ENCODE assay signal across 23 cellular contexts in the genomic region with DNA sequence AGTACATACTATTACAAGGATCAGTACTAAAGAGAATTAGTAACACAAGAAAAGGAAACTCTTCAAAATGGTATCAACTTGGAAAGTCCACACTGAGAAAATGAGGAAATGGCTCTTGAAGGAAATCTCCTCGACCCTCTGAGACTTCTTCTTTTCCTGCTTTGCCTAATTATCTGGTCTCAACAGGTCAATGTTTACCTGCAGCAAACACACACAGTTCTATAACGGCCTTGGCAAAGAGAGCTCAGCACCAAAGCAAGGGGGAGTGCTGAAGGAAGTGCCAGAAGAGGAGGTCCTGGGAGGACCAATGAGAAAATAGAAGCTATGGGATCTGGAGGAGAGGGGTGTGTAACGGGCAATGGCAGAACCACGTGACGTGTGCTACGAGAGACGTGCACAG. TPM values are rescaled to one million over a fixed set of nuclear protein-coding genes. Genes with fewer than 3 reads are reported as not detected.
DNase-seq lines count a peak whose midpoint lies in the region; ATAC-seq and TF ChIP-seq lines count a peak whose summit lies in the region.
"Had no signal": no experiment of that assay in that cellular context is flagged by ENCODE, and none has a peak within 500 bp of the region (broad histone marks: within the 10 kb centered on the region; RNA-seq: fewer than 3 reads in every experiment).

No MANE protein-coding gene starts in this region.

- H3K4me1 Mint-ChIP-seq in activated naive CD4-positive, alpha-beta T cell treated with anti-CD3 and anti-CD28 coated beads, Interleukin-2, amount 50 U/mL, for 24 hours, result peaks cover 46% of the 10 kb centered on the region
- H3K4me1 Mint-ChIP-seq in stimulated activated naive B cell treated with anti-CD40 and anti-IgM and Interleukin-4, amounts not matched to agents 10 μg/mL and 1 μg/mL and 100 μg/mL, for 72 hours, result peaks cover 28 to 53% of the 10 kb centered on the region in 2 donors

- DNase-seq in activated naive CD4-positive, alpha-beta T cell treated with anti-CD3 and anti-CD28 coated beads, Interleukin-2, amount 50 U/mL, for 16 hours, result no peak
- DNase-seq in germinal center (ENCODE audit: low spot score), result peak; percentile 37
- no peak for DNase-seq in stimulated activated naive B cell treated with anti-CD40 and anti-IgM and Interleukin-4, amounts not matched to agents 10 μg/mL and 1 μg/mL and 100 μg/mL, for 72 hours
- no peak for DNase-seq in NCI-H446 treated with DMSO at 0.1 percent for 48 hours (lab: John Stamatoyannopoulos, UW)
- DNase-seq in colonic mucosa, result no peak
- DNase-seq in testis, result no peak
- DNase-seq: activated T-cell treated with anti-CD3 and anti-CD28 coated beads, Interleukin-2, amount 50 U/mL, for 48 hours; cortex of kidney; GDM1; hippocampal formation; kidney; MM.1S; small intestine; stimulated activated CD4-positive, alpha-beta T cell treated with anti-CD3 and anti-CD28 coated beads, Interleukin-4, amount 100 ng/mL, for 1 hour had no signal

- no peaks in the 10 kb centered on the region for H3K9me2 ChIP-seq in OCI-LY1 (ENCODE audit: low read depth, low read length)

- no peak overlapping the region for H3K9ac ChIP-seq in OCI-LY1 (ENCODE audit: low read length)
- no peak overlapping the region for H3K9ac ChIP-seq in colonic mucosa (ENCODE audit: low read depth in 2 of 2, low read length in 2 of 2)

- H3K27me3 Mint-ChIP-seq in activated naive CD4-positive, alpha-beta T cell treated with anti-CD3 and anti-CD28 coated beads, Interleukin-2, amount 50 U/mL, for 24 hours, result no peaks in the 10 kb centered on the region
- no peaks in the 10 kb centered on the region for H3K27me3 Mint-ChIP-seq in stimulated activated naive B cell treated with anti-CD40 and anti-IgM and Interleukin-4, amounts not matched to agents 10 μg/mL and 1 μg/mL and 100 μg/mL, for 72 hours
- H3K27me3 Mint-ChIP-seq: activated naive CD8-positive, alpha-beta T cell; brain had no signal

- H3F3A ChIP-seq in OCI-LY1 (ENCODE audit: insufficient read depth, low read length), result no peaks in the 10 kb centered on the region

- no peaks in the 10 kb centered on the region for H3K9me3 ChIP-seq in OCI-LY1 (ENCODE audit: low read length)
- no peaks in the 10 kb centered on the region for H3K9me3 ChIP-seq in colonic mucosa
- H3K9me3 ChIP-seq in testis, result no peaks in the 10 kb centered on the region
- H3K9me3 ChIP-seq: A549, HAP-1, prostate gland had no signal

- intact Hi-C loops in colonic mucosa (cut with DNase I), result no loop called here
- intact Hi-C loops in testis (cut with DNase I; ENCODE audit: low total_unique reads), result no loop called here

- TF ChIP-seq POLR2A in testis (IDR thresholded peaks at IDR 0.05), result no peak

- WGBS in testis, 2 donors, result 93 to 96% methylated on average over 7 of the region's 7 CpGs

- no peak overlapping the region for H3K4me3 ChIP-seq in OCI-LY1 (ENCODE audit: low read depth, low read length, poor library complexity, severe bottlenecking)
- H3K4me3 ChIP-seq in colonic mucosa, result no peak overlapping the region
- H3K4me3 ChIP-seq in testis, result no peak overlapping the region
- H3K4me3 ChIP-seq: A549, HAP-1, prostate gland had no signal

- H3K36me3 ChIP-seq in OCI-LY1 (ENCODE audit: insufficient read depth, low read length) (peaks cover 8% of the 10 kb centered on the region), colonic mucosa (no peaks in the 10 kb centered on the region), testis (ENCODE audit: low read depth, missing control alignments) (no peaks in the 10 kb centered on the region)
- H3K36me3 ChIP-seq: HAP-1, prostate gland had no signal

- no peaks in the 10 kb centered on the region for H3K27me3 ChIP-seq in OCI-LY1 (ENCODE audit: insufficient read depth, low read length)
- no peaks in the 10 kb centered on the region for H3K27me3 ChIP-seq in colonic mucosa
- H3K27me3 ChIP-seq in testis, result no peaks in the 10 kb centered on the region

- H3K27ac ChIP-seq in OCI-LY1 (ENCODE audit: low read depth, low read length, poor library complexity, severe bottlenecking), result peak overlapping the region; percentile 68
- H3K27ac ChIP-seq in colonic mucosa, result no peak overlapping the region
- no peak overlapping the region for H3K27ac ChIP-seq in testis
- H3K27ac ChIP-seq: A549, prostate gland had no signal

- no peaks in the 10 kb centered on the region for H3K9me3 Mint-ChIP-seq in activated naive CD4-positive, alpha-beta T cell treated with anti-CD3 and anti-CD28 coated beads, Interleukin-2, amount 50 U/mL, for 24 hours
- H3K9me3 Mint-ChIP-seq in stimulated activated naive B cell treated with anti-CD40 and anti-IgM and Interleukin-4, amounts not matched to agents 10 μg/mL and 1 μg/mL and 100 μg/mL, for 72 hours, result peaks cover 4 to 6% of the 10 kb centered on the region in 2 donors
- H3K9me3 Mint-ChIP-seq: brain, nephron had no signal

- H3K4me3 Mint-ChIP-seq in activated naive CD4-positive, alpha-beta T cell treated with anti-CD3 and anti-CD28 coated beads, Interleukin-2, amount 50 U/mL, for 24 hours, result no peak overlapping the region
- H3K4me3 Mint-ChIP-seq in stimulated activated naive B cell treated with anti-CD40 and anti-IgM and Interleukin-4, amounts not matched to agents 10 μg/mL and 1 μg/mL and 100 μg/mL, for 72 hours, result peak overlapping the region in 1 of 2 donors; percentile 10
- H3K4me3 Mint-ChIP-seq: activated naive CD8-positive, alpha-beta T cell; brain; nephron had no signal

- H3K4me2 ChIP-seq in OCI-LY1 (ENCODE audit: low read length), result peak overlapping the region; percentile 15; the same call in 1 of the 2 replicates
- H3K4me2 ChIP-seq: A549 had no signal

- peaks cover 45% of the 10 kb centered on the region for H3K79me2 ChIP-seq in OCI-LY1 (ENCODE audit: insufficient read depth, low read length)

- no peak for TF ChIP-seq CTCF in OCI-LY1 (IDR thresholded peaks at IDR 0.05; ENCODE audit: low read length)
- no peak for TF ChIP-seq CTCF in colonic mucosa (IDR thresholded peaks at IDR 0.05)
- TF ChIP-seq CTCF in testis (IDR thresholded peaks at IDR 0.05), result no peak

- H2AFZ ChIP-seq in OCI-LY1 (ENCODE audit: low read length), result no peak overlapping the region

- H3K4me1 ChIP-seq in OCI-LY1 (ENCODE audit: insufficient read depth, low read length, severe bottlenecking) (peaks cover 25% of the 10 kb centered on the region), colonic mucosa (no peaks in the 10 kb centered on the region), testis (no peaks in the 10 kb centered on the region)
- H3K4me1 ChIP-seq: HAP-1, prostate gland had no signal

- no peaks in the 10 kb centered on the region for H4K20me1 ChIP-seq in OCI-LY1 (ENCODE audit: insufficient read depth, low read length)

- H3K27ac Mint-ChIP-seq in activated naive CD4-positive, alpha-beta T cell treated with anti-CD3 and anti-CD28 coated beads, Interleukin-2, amount 50 U/mL, for 24 hours, result peak overlapping the region; percentile 65
- H3K27ac Mint-ChIP-seq in stimulated activated naive B cell treated with anti-CD40 and anti-IgM and Interleukin-4, amounts not matched to agents 10 μg/mL and 1 μg/mL and 100 μg/mL, for 72 hours, result peak overlapping the region; percentile 37
- H3K27ac Mint-ChIP-seq: activated naive CD8-positive, alpha-beta T cell; brain; nephron had no signal

- peak; percentile 57 to 63 for ATAC-seq in stimulated activated naive B cell treated with anti-CD40 and anti-IgM and Interleukin-4, amounts not matched to agents 10 μg/mL and 1 μg/mL and 100 μg/mL, for 72 hours (replicated peaks)
- ATAC-seq: A549, Right ventricle myocardium inferior had no signal

- peaks cover 9% of the 10 kb centered on the region for H3K36me3 Mint-ChIP-seq in activated naive CD4-positive, alpha-beta T cell treated with anti-CD3 and anti-CD28 coated beads, Interleukin-2, amount 50 U/mL, for 24 hours
- H3K36me3 Mint-ChIP-seq in stimulated activated naive B cell treated with anti-CD40 and anti-IgM and Interleukin-4, amounts not matched to agents 10 μg/mL and 1 μg/mL and 100 μg/mL, for 72 hours, result peaks cover 21 to 36% of the 10 kb centered on the region in 2 donors

RNA-seq across cellular contexts. Expression of a gene that starts 21.9 kb away (rescaled TPM):
- 100 to 1,000 TPM in 1 of 2 donors, 10 to 100 TPM in 1; 81.5 to 112 TPM for total RNA-seq in colonic mucosa
- total RNA-seq in testis, result 10 to 100 TPM; 47.9 to 53.0 TPM
- 44.0 TPM for polyA plus RNA-seq in testis (ENCODE audit: insufficient read depth, low read depth, low replicate concordance)
